In genomic region chr1:179873366-179873978, GRCh38 we compare ENCODE assay signal across 20 cellular contexts. TPM values are rescaled to one million over a fixed set of nuclear protein-coding genes. Genes with fewer than 3 reads are reported as not detected.
DNase-seq lines count a peak whose midpoint lies in the region; ATAC-seq and TF ChIP-seq lines count a peak whose summit lies in the region.
"Had no signal": no experiment of that assay in that cellular context is flagged by ENCODE, and none has a peak within 500 bp of the region (broad histone marks: within the 10 kb centered on the region; RNA-seq: fewer than 3 reads in every experiment).

No MANE protein-coding gene starts in this region.

- H3K27ac Mint-ChIP-seq in central memory CD8-positive, alpha-beta T cell (ENCODE audit: low read depth) = peak overlapping the region; percentile 77
- H3K27ac Mint-ChIP-seq in mesothelial cell of epicardium = peak overlapping the region; percentile 8

- H3K27ac ChIP-seq in 22Rv1 (peak overlapping the region; percentile 61), Karpas-422 (ENCODE audit: low read length) (no peak overlapping the region)
- H3K27ac ChIP-seq: C4-2B, epithelial cell of prostate, heart left ventricle, lower lobe of right lung, tibial nerve had no signal

- no peaks in the 10 kb centered on the region for H3K27me3 ChIP-seq in Karpas-422 (ENCODE audit: low read length)
- no peaks in the 10 kb centered on the region for H3K27me3 ChIP-seq in H7 (ENCODE audit: control insufficient read depth, insufficient read depth, low read length)
- H3K27me3 ChIP-seq: heart left ventricle, stomach, tibial nerve had no signal

- H3K9me3 Mint-ChIP-seq in central memory CD8-positive, alpha-beta T cell = no peaks in the 10 kb centered on the region
- H3K9me3 Mint-ChIP-seq in mesothelial cell of epicardium = no peaks in the 10 kb centered on the region

- peaks cover 62% of the 10 kb centered on the region for H3K4me1 ChIP-seq in Karpas-422 (ENCODE audit: low read length)

- ATAC-seq in central memory CD8-positive, alpha-beta T cell (replicated peaks; ENCODE audit: extremely low read depth, poor library complexity, severe bottlenecking) = no peak
- ATAC-seq: heart left ventricle, lower lobe of right lung had no signal

- no peak overlapping the region for H3K4me3 Mint-ChIP-seq in central memory CD8-positive, alpha-beta T cell
- no peak overlapping the region for H3K4me3 Mint-ChIP-seq in mesothelial cell of epicardium

- no peak overlapping the region for H3K9ac ChIP-seq in Karpas-422 (ENCODE audit: low read length)

- H3K4me2 ChIP-seq in Karpas-422 (ENCODE audit: low read depth, low read length, poor library complexity, severe bottlenecking) = peak overlapping the region; percentile 37

- H3K36me3 ChIP-seq in Karpas-422 (ENCODE audit: insufficient read depth, low read length) (peaks cover 24% of the 10 kb centered on the region; the same call in 1 of the 2 replicates), H7 (replicated peaks; ENCODE audit: control insufficient read depth, insufficient read depth, low read length) (no peaks in the 10 kb centered on the region; the same call in 1 of the 2 replicates)

- no peaks in the 10 kb centered on the region for H3K27me3 Mint-ChIP-seq in central memory CD8-positive, alpha-beta T cell
- no peaks in the 10 kb centered on the region for H3K27me3 Mint-ChIP-seq in mesothelial cell of epicardium (ENCODE audit: low read depth)

- no peak for TF ChIP-seq CTCF in 22Rv1 (IDR thresholded peaks at IDR 0.05)
- no peak for TF ChIP-seq CTCF in mesothelial cell of epicardium (IDR thresholded peaks at IDR 0.05; ENCODE audit: unreplicated experiment)

- peaks cover 9% of the 10 kb centered on the region for H4K20me1 ChIP-seq in Karpas-422 (ENCODE audit: insufficient read depth, low read depth, low read length)

- no peak overlapping the region for H2AFZ ChIP-seq in Karpas-422 (ENCODE audit: low read length)

- no peak overlapping the region for H3K4me3 ChIP-seq in Karpas-422 (ENCODE audit: low read length)
- H3K4me3 ChIP-seq in H7 (ENCODE audit: insufficient read depth, low read depth, low read length) = no peak overlapping the region
- H3K4me3 ChIP-seq: heart left ventricle, lower lobe of right lung, stomach, tibial nerve had no signal

- H3K36me3 Mint-ChIP-seq in central memory CD8-positive, alpha-beta T cell (ENCODE audit: insufficient read depth) = peaks cover 14% of the 10 kb centered on the region
- H3K36me3 Mint-ChIP-seq in mesothelial cell of epicardium = peaks cover 14% of the 10 kb centered on the region

- no peak for DNase-seq in Karpas-422
- DNase-seq in central memory CD8-positive, alpha-beta T cell (ENCODE audit: low spot score in 2 of 2) = no peak
- DNase-seq in mesothelial cell of epicardium (ENCODE audit: low spot score in 2 of 2, unreplicated experiment in 2 of 2) = no peak
- DNase-seq in H7 = no peak
- no peak for DNase-seq in stimulated activated CD4-positive, alpha-beta T cell treated with anti-CD3 and anti-CD28 coated beads, Interleukin-4, amount 100 ng/mL, for 4 hours
- no peak for DNase-seq in hypothalamus (lab: John Stamatoyannopoulos, UW)
- no peak for DNase-seq in RPMI8226
- DNase-seq: activated CD4-positive, alpha-beta T cell treated with anti-CD3 and anti-CD28 coated beads, Interleukin-2, amount 50 U/mL, for 1 hour; activated gamma-delta T cell; dermis blood vessel endothelial cell; heart left ventricle; lower lobe of right lung; NCI-H1417; NCI-H510A; nucleus accumbens; stomach had no signal

- H3K9me2 ChIP-seq in Karpas-422 (replicated peaks; ENCODE audit: insufficient read depth, low read length) = no peaks in the 10 kb centered on the region

- H3K4me1 Mint-ChIP-seq in central memory CD8-positive, alpha-beta T cell = peaks cover 23% of the 10 kb centered on the region
- peaks cover 29% of the 10 kb centered on the region for H3K4me1 Mint-ChIP-seq in mesothelial cell of epicardium

- no peaks in the 10 kb centered on the region for H3K9me3 ChIP-seq in Karpas-422 (ENCODE audit: low read length)
- H3K9me3 ChIP-seq: heart left ventricle, lower lobe of right lung, stomach, tibial nerve had no signal

- peaks cover 89% of the 10 kb centered on the region for H3K79me2 ChIP-seq in Karpas-422 (ENCODE audit: low read length)

RNA-seq across cellular contexts. Expression of gene TOR1AIP2, which starts 4.1 kb away (rescaled TPM):
- 39.0 and 67.3 TPM in 2 replicates for total RNA-seq in Karpas-422 (2014; rRNA removed; shearing (Covaris generic); ENCODE audit: low replicate concordance)
- total RNA-seq in mesothelial cell of epicardium = 82.5 to 85.5 TPM (median 84.4 TPM) in 3 replicates
- total RNA-seq in H7 (2014; rRNA removed; shearing (Covaris generic)) = 60.7 and 69.2 TPM in 2 replicates

RNA-seq across cellular contexts. Expression of gene TOR1AIP1, which starts 8.6 kb away (rescaled TPM):
- total RNA-seq in Karpas-422 (2014; rRNA removed; shearing (Covaris generic); ENCODE audit: low replicate concordance) = 22.6 and 51.0 TPM in 2 replicates
- total RNA-seq in mesothelial cell of epicardium = 20.3 to 23.3 TPM (median 23.2 TPM) in 3 replicates
- 34.2 and 43.7 TPM in 2 replicates for total RNA-seq in H7 (2014; rRNA removed; shearing (Covaris generic))
